8 cellular contexts compared by ENCODE assay signal in genomic region chr12:127677537-127678131, GRCh38.
A peak's percentile ranks its signal among the peaks of the same experiment; 100 is the strongest.
DNase-seq lines count a peak whose midpoint lies in the region; ATAC-seq and TF ChIP-seq lines count a peak whose summit lies in the region.

No MANE protein-coding gene starts in this region.

- no peak for TF ChIP-seq POLR2A in uterus (IDR thresholded peaks at IDR 0.05)

- no peaks in the 10 kb centered on the region for H3K36me3 Mint-ChIP-seq in activated T-cell treated with anti-CD3 and anti-CD28 coated beads, Interleukin-2, amount 50 U/mL, for 24 hours (ENCODE audit: low read depth)
- no peaks in the 10 kb centered on the region for H3K36me3 Mint-ChIP-seq in osteocyte (ENCODE audit: unreplicated experiment)

- H3K27ac ChIP-seq in uterus: no peak overlapping the region

- H3K36me3 ChIP-seq in uterus: no peaks in the 10 kb centered on the region

- H3K27ac Mint-ChIP-seq in activated T-cell treated with anti-CD3 and anti-CD28 coated beads, Interleukin-2, amount 50 U/mL, for 24 hours: no peak overlapping the region
- no peak overlapping the region for H3K27ac Mint-ChIP-seq in osteocyte (ENCODE audit: unreplicated experiment)

- TF ChIP-seq CTCF in fibroblast of villous mesenchyme (IDR thresholded peaks at IDR 0.05; ENCODE audit: insufficient read depth, low read depth, low read length) (peak; percentile 69), osteocyte (IDR thresholded peaks at IDR 0.05) (peak; percentile 88), uterus (IDR thresholded peaks at IDR 0.05) (peak; percentile 51 to 81 (median 72))

- ATAC-seq in HG03521 (IDR thresholded peaks at IDR 0.05; ENCODE audit: unreplicated experiment): peak; percentile 51
- no peak for ATAC-seq in HG03108 (IDR thresholded peaks at IDR 0.05; ENCODE audit: unreplicated experiment)

- no peak overlapping the region for H3K4me3 ChIP-seq in fibroblast of villous mesenchyme (ENCODE audit: low read depth, low read length)
- no peak overlapping the region for H3K4me3 ChIP-seq in uterus

- intact Hi-C loops in uterus (cut with DNase I; ENCODE audit: low total_unique reads): no loop called here

- no peaks in the 10 kb centered on the region for H3K27me3 Mint-ChIP-seq in activated T-cell treated with anti-CD3 and anti-CD28 coated beads, Interleukin-2, amount 50 U/mL, for 24 hours
- peaks cover 3% of the 10 kb centered on the region for H3K27me3 Mint-ChIP-seq in osteocyte (ENCODE audit: unreplicated experiment)

- H3K9me3 Mint-ChIP-seq in activated T-cell treated with anti-CD3 and anti-CD28 coated beads, Interleukin-2, amount 50 U/mL, for 24 hours: no peaks in the 10 kb centered on the region
- no peaks in the 10 kb centered on the region for H3K9me3 Mint-ChIP-seq in osteocyte (ENCODE audit: unreplicated experiment)

- H3K4me3 Mint-ChIP-seq in activated T-cell treated with anti-CD3 and anti-CD28 coated beads, Interleukin-2, amount 50 U/mL, for 24 hours: no peak overlapping the region
- H3K4me3 Mint-ChIP-seq in osteocyte (ENCODE audit: unreplicated experiment): no peak overlapping the region

- no peaks in the 10 kb centered on the region for H3K4me1 Mint-ChIP-seq in activated T-cell treated with anti-CD3 and anti-CD28 coated beads, Interleukin-2, amount 50 U/mL, for 24 hours (ENCODE audit: low read depth)
- H3K4me1 Mint-ChIP-seq in osteocyte (ENCODE audit: unreplicated experiment): peaks cover 12% of the 10 kb centered on the region

- DNase-seq in ELR (ENCODE audit: low read depth): peak; percentile 85
- peak; percentile 87 for DNase-seq in NCI-H82 (lab: John Stamatoyannopoulos, UW)
- peak; percentile 41 for DNase-seq in activated T-cell treated with anti-CD3 and anti-CD28 coated beads, Interleukin-2, amount 50 U/mL, for 24 hours
- peak; percentile 68 for DNase-seq in fibroblast of villous mesenchyme (ENCODE audit: low read depth)
- DNase-seq in osteocyte (ENCODE audit: extremely low spot score, unreplicated experiment): no peak
- peak; percentile 43 to 65 for DNase-seq in uterus

- no peaks in the 10 kb centered on the region for H3K27me3 ChIP-seq in uterus

- no peaks in the 10 kb centered on the region for H3K9me3 ChIP-seq in uterus

- H3K4me1 ChIP-seq in uterus: no peaks in the 10 kb centered on the region
